ENCODE assay signal across 9 cellular contexts in genomic region chr3:39668420-39668819, GRCh38.
DNase-seq lines count a peak whose midpoint lies in the region; ATAC-seq, FAIRE-seq and TF ChIP-seq lines count a peak whose summit lies in the region.
"Had no signal": no experiment of that assay in that cellular context is flagged by ENCODE, and none has a peak within 500 bp of the region (broad histone marks: within the 10 kb centered on the region; RNA-seq: fewer than 3 reads in every experiment).

No MANE protein-coding gene starts in this region.

- no peak overlapping the region for H3K4me3 Mint-ChIP-seq in T-cell

- no peak for TF ChIP-seq POLR2A in adrenal gland (IDR thresholded peaks at IDR 0.05)

- 8 to 14% (median 10%) methylated on average over 5 of the region's 5 CpGs for WGBS in adrenal gland, 4 donors

- FAIRE-seq in kidney (lab: Jason Lieb, UNC), result no peak

- ATAC-seq in GM21529 (IDR thresholded peaks at IDR 0.05; ENCODE audit: unreplicated experiment), result peak; percentile 67
- no peak for ATAC-seq in GM21619 (IDR thresholded peaks at IDR 0.05; ENCODE audit: unreplicated experiment)
- ATAC-seq in T-cell (replicated peaks in 1 of 4), result no peak

- peak; percentile 4 for DNase-seq in DMS114 treated with DMSO at 0.1 percent for 48 hours (lab: John Stamatoyannopoulos, UW; ENCODE audit: unreplicated experiment)
- peak; percentile 58 for DNase-seq in NCI-H2029 (lab: John Stamatoyannopoulos, UW)
- peak in 3 of 7 donors; percentile 19 to 27 (median 27) for DNase-seq in adrenal gland
- DNase-seq in kidney, result no peak
- DNase-seq in 8988T, result no peak
- no peak for DNase-seq in T-cell

- POLR2A ChIA-PET in T-cell (lab: Charles Lee), result no interaction called here

- CTCF ChIA-PET in T-cell (lab: Charles Lee), result no interaction called here

- no peaks in the 10 kb centered on the region for H3K27me3 ChIP-seq in adrenal gland

- H3K27ac Mint-ChIP-seq in T-cell, result no peak overlapping the region

- no peaks in the 10 kb centered on the region for H3K36me3 Mint-ChIP-seq in T-cell

- intact Hi-C loops in adrenal gland (cut with DNase I), result no loop called here
- intact Hi-C loops in kidney (cut with DNase I), result no loop called here

- H3K27me3 Mint-ChIP-seq in T-cell, result peaks cover 10 to 15% of the 10 kb centered on the region in 2 donors

- H3K9me3 ChIP-seq in adrenal gland (replicated peaks in 1 of 3), result no peaks in the 10 kb centered on the region
- no peaks in the 10 kb centered on the region for H3K9me3 ChIP-seq in kidney (ENCODE audit: control insufficient read depth in 1 of 2, low read length in 2 of 2)

- H3K36me3 ChIP-seq in adrenal gland (replicated peaks in 1 of 2) (no peaks in the 10 kb centered on the region), kidney (ENCODE audit: control insufficient read depth in 1 of 2, insufficient read depth in 2 of 2, low read length in 2 of 2) (no peaks in the 10 kb centered on the region)

- no peaks in the 10 kb centered on the region for H3K4me1 Mint-ChIP-seq in T-cell

- H3K9ac ChIP-seq in kidney (ENCODE audit: low read length in 2 of 2), result no peak overlapping the region

- TF ChIP-seq CTCF in adrenal gland (IDR thresholded peaks at IDR 0.05) (peak; percentile 30 to 66 (median 50)), kidney (IDR thresholded peaks at IDR 0.05; ENCODE audit: borderline replicate concordance, extremely low read depth, insufficient read depth) (peak; percentile 39)

- no peak overlapping the region for H3K27ac ChIP-seq in adrenal gland
- H3K27ac ChIP-seq in kidney (ENCODE audit: low read depth in 2 of 2, low read length in 2 of 2), result no peak overlapping the region
- H3K27ac ChIP-seq: skin epidermis had no signal

- H3K9me3 Mint-ChIP-seq in T-cell, result peaks cover 0 to 3% (median 0%) of the 10 kb centered on the region in 3 donors

- no peaks in the 10 kb centered on the region for H3K4me1 ChIP-seq in adrenal gland (replicated peaks in 1 of 2)
- no peaks in the 10 kb centered on the region for H3K4me1 ChIP-seq in kidney (ENCODE audit: control insufficient read depth in 1 of 2, insufficient read depth in 1 of 2, low read depth in 1 of 2, low read length in 2 of 2)

- no peak overlapping the region for H3K4me3 ChIP-seq in adrenal gland
- no peak overlapping the region for H3K4me3 ChIP-seq in kidney (ENCODE audit: low read length in 2 of 2)
- H3K4me3 ChIP-seq: skin epidermis had no signal

Comparison
In these comparisons a context has a peak if more than half of its experiments do, and no peak if none do; other contexts are left out.
1. DNase-seq: peak in DMS114 treated with DMSO at 0.1 percent for 48 hours (single experiment) and NCI-H2029 (single experiment); none in kidney (single experiment), 8988T (single experiment) and T-cell (0 of 34).